ENCODE assay signal across 8 cellular contexts in genomic region chr4:1345905-1346780, GRCh38. TPM values are rescaled to one million over a fixed set of nuclear protein-coding genes. Genes with fewer than 3 reads are reported as not detected.
A peak's percentile ranks its signal among the peaks of the same experiment; 100 is the strongest.
DNase-seq lines count a peak whose midpoint lies in the region; ATAC-seq and TF ChIP-seq lines count a peak whose summit lies in the region.

No MANE protein-coding gene starts in this region.

- TF ChIP-seq CTCF in HFF-Myc (IDR thresholded peaks at IDR 0.05; ENCODE audit: low read depth, low read length, missing control alignments) (no peak), thoracic aorta (IDR thresholded peaks at IDR 0.05) (no peak)

- DNase-seq in NCI-H524 (lab: John Stamatoyannopoulos, UW): peak; percentile 15 to 39
- no peak for DNase-seq in NCI-H524 treated with DMSO at 0.1 percent for 48 hours (lab: John Stamatoyannopoulos, UW)
- no peak for DNase-seq in HFF-Myc (ENCODE audit: extremely low read depth, low read depth)
- peak; percentile 62 for DNase-seq in NCI-H2227 (lab: John Stamatoyannopoulos, UW; ENCODE audit: unreplicated experiment)
- peak; percentile 35 for DNase-seq in activated T-cell treated with anti-CD3 and anti-CD28 coated beads for 24 hours (ENCODE audit: low read depth)
- peak; percentile 70 to 74 for DNase-seq in erythroblast (lab: John Stamatoyannopoulos, UW)
- no peak for DNase-seq in thoracic aorta (ENCODE audit: low spot score)

- ATAC-seq in thoracic aorta (ENCODE audit: insufficient number of reproducible peaks, low FRiP score, low read depth): no peak

- peaks cover 4 to 13% of the 10 kb centered on the region in 2 donors for H3K36me3 ChIP-seq in muscle layer of duodenum (ENCODE audit: control insufficient read depth in 1 of 2, insufficient read depth in 2 of 2, low read length in 2 of 2)
- no peaks in the 10 kb centered on the region for H3K36me3 ChIP-seq in thoracic aorta

- H3K4me1 ChIP-seq in muscle layer of duodenum (ENCODE audit: control insufficient read depth in 1 of 2, insufficient read depth in 2 of 2, low read length in 2 of 2): peaks cover 12 to 24% of the 10 kb centered on the region in 2 donors
- peaks cover 8 to 21% of the 10 kb centered on the region in 2 donors for H3K4me1 ChIP-seq in thoracic aorta (ENCODE audit: control insufficient read depth in 1 of 2, low read depth in 2 of 2)

- peak overlapping the region; percentile 80 for H3K4me3 ChIP-seq in HFF-Myc (replicated peaks; ENCODE audit: low read depth, low read length)
- peak overlapping the region; percentile 64 to 95 for H3K4me3 ChIP-seq in muscle layer of duodenum (ENCODE audit: low read depth in 1 of 2, low read length in 2 of 2)
- H3K4me3 ChIP-seq in thoracic aorta: peak overlapping the region; percentile 93

- H3K27ac ChIP-seq in muscle layer of duodenum (ENCODE audit: low read length): no peak overlapping the region
- peak overlapping the region; percentile 85 to 98 for H3K27ac ChIP-seq in thoracic aorta

- no peak for TF ChIP-seq POLR2A in erythroblast (IDR thresholded peaks at IDR 0.05; ENCODE audit: low read length)

- H3K9me3 ChIP-seq in muscle layer of duodenum (ENCODE audit: control insufficient read depth in 1 of 2, low read length in 2 of 2) (no peaks in the 10 kb centered on the region), thoracic aorta (no peaks in the 10 kb centered on the region)

- no peaks in the 10 kb centered on the region for H3K27me3 ChIP-seq in muscle layer of duodenum (ENCODE audit: low read depth, low read length)
- no peaks in the 10 kb centered on the region for H3K27me3 ChIP-seq in thoracic aorta (replicated peaks; ENCODE audit: insufficient read depth)

RNA-seq across cellular contexts. Expression of gene UVSSA, which starts 0.9 kb away (rescaled TPM):
- 10 to 100 TPM; 23.3 to 29.0 TPM for total RNA-seq in thoracic aorta

RNA-seq across cellular contexts. Expression of gene MAEA, which starts 56.5 kb away (rescaled TPM):
- 10 to 100 TPM; 53.7 to 83.8 TPM for total RNA-seq in thoracic aorta

Comparison
In these comparisons a context has a peak if more than half of its experiments do, and no peak if none do; other contexts are left out.
1. DNase-seq: peak in NCI-H524 (2 of 2), NCI-H2227 (single experiment), activated T-cell treated with anti-CD3 and anti-CD28 coated beads for 24 hours (single experiment) and erythroblast (2 of 2); none in NCI-H524 treated with DMSO at 0.1 percent for 48 hours (single experiment), HFF-Myc (single experiment) and thoracic aorta (single experiment).
2. Peak in every context shown above with its lines, with median percentiles within 50 percentile points of each other: H3K4me3 ChIP-seq.